ENCODE assay signal across 9 cellular contexts in the genomic region with DNA sequence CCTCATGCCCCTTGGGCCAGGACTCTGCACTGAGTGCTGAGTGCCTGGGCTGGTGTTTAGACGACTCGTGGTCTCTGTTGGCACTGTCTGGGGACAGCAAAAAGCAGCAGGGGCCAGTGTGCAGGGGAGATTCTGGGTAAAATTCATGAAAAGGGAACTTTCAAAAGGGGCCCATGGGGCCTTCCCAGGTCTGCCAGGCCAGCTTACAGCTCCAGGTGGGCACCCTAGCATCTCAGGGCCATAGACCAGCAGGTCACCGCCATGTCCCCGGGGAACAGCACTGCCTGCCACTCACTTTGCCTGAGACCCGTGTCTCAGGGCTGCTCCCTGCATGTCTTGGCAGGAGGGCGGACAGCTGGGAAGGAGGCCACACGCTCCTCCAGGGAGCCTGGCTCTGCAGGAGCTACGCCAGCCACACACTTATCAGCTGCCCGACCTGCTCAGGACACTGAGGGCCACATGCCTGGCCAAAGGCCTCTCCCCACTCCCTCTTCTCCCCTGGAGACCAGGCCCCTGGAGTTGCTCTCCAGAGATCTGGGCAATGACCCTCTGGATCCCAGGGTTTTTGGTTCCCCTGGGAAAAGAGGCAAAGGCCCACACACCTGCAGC. TPM values are rescaled to one million over a fixed set of nuclear protein-coding genes. Genes with fewer than 3 reads are reported as not detected.
A peak's percentile ranks its signal among the peaks of the same experiment; 100 is the strongest.
DNase-seq lines count a peak whose midpoint lies in the region; ATAC-seq, FAIRE-seq and TF ChIP-seq lines count a peak whose summit lies in the region.
"Had no signal": no experiment of that assay in that cellular context is flagged by ENCODE, and none has a peak within 500 bp of the region (broad histone marks: within the 10 kb centered on the region; RNA-seq: fewer than 3 reads in every experiment).

No MANE protein-coding gene starts in this region.

- TF ChIP-seq CTCF in A673 (conservative IDR thresholded peaks at IDR 0.05; ENCODE audit: low read depth, low read length) (no peak), HFFc6 (IDR thresholded peaks at IDR 0.05) (no peak), K562 (IDR thresholded peaks at IDR 0.05 in 2 of 3, conservative IDR thresholded peaks at IDR 0.05 in 1 of 3; ENCODE audit: insufficient read depth in 2 of 3, low read depth in 1 of 3, low read length in 3 of 3) (no peak), mucosa of descending colon (IDR thresholded peaks at IDR 0.05) (no peak)

- H3K9me1 ChIP-seq in K562 (ENCODE audit: control insufficient read depth, insufficient read depth, low read length) = no peaks in the 10 kb centered on the region

- peaks cover 20% of the 10 kb centered on the region for H3K4me1 ChIP-seq in A673 (ENCODE audit: insufficient read depth, low read length, poor library complexity, severe bottlenecking)
- peaks cover 18 to 66% of the 10 kb centered on the region in 2 experiments for H3K4me1 ChIP-seq in K562 (replicated peaks in 1 of 2; ENCODE audit: control insufficient read depth in 2 of 2, insufficient read depth in 2 of 2, low read length in 2 of 2)
- peaks cover 24% of the 10 kb centered on the region for H3K4me1 ChIP-seq in mucosa of descending colon (ENCODE audit: low read depth)

- BruUV-seq in A673 (replicated peaks; lab: Mats Ljungman, UMichigan) = no TSS peak
- no TSS peak for BruUV-seq in K562 (replicated peaks; lab: Mats Ljungman, UMichigan)

- H3K9me3 Mint-ChIP-seq in HFFc6 = no peaks in the 10 kb centered on the region

- H3K27ac ChIP-seq in A673 (ENCODE audit: low read depth, low read length, poor library complexity, severe bottlenecking) (peak overlapping the region; percentile 80), K562 (ENCODE audit: extremely low read depth, low read depth, low read length) (peak overlapping the region; percentile 44; the same call in 1 of the 3 replicates)

- intact Hi-C loops in A673 (cut with micrococcal nuclease; ENCODE audit: unreplicated experiment) (no loop called here), K562 (cut with micrococcal nuclease) (loop anchor here (5.0 kb wide), 1 partner anchor 36 kb away; no protein-coding TSS in a partner anchor), mucosa of descending colon (cut with DNase I, micrococcal nuclease) (no loop called here)

- 74% methylated on average over 9 of the region's 9 CpGs for WGBS in K562 (ENCODE audit: insufficient coverage, low coverage, missing lambda C conversion rate)

- TF ChIP-seq POLR2A in K562 (conservative IDR thresholded peaks at IDR 0.05) = no peak

- H3K27me3 ChIP-seq in A673 (replicated peaks; ENCODE audit: insufficient read depth, low read depth, low read length, poor library complexity) = no peaks in the 10 kb centered on the region
- no peaks in the 10 kb centered on the region for H3K27me3 ChIP-seq in K562 (ENCODE audit: control insufficient read depth in 2 of 2, insufficient read depth in 2 of 2, low read length in 2 of 2)

- TF ChIP-seq EP300 in K562 (IDR thresholded peaks at IDR 0.05; ENCODE audit: low read length) = no peak

- no peak for DNase-seq in A673 (ENCODE audit: low spot score)
- DNase-seq in HFFc6 = no peak
- no peak for DNase-seq in K562 (ENCODE audit: extremely low read depth in 1 of 4, low spot score in 3 of 4)
- DNase-seq in mucosa of descending colon = peak in 1 of 3 donors; percentile 52
- no peak for DNase-seq in urothelium cell line (ENCODE audit: low spot score)
- DNase-seq in DMS53 treated with DMSO at 0.1 percent for 48 hours (lab: John Stamatoyannopoulos, UW; ENCODE audit: unreplicated experiment) = no peak
- DNase-seq in NCI-H510A (lab: John Stamatoyannopoulos, UW) = no peak
- DNase-seq: cortex of kidney had no signal

- H3K4me3 Mint-ChIP-seq in HFFc6 = peak overlapping the region; percentile 11; the same call in 1 of the 2 replicates

- no peaks in the 10 kb centered on the region for H4K20me1 ChIP-seq in K562 (replicated peaks; ENCODE audit: control insufficient read depth, insufficient read depth, low read length)

- H3K79me2 ChIP-seq in K562 (ENCODE audit: control insufficient read depth, insufficient read depth, low read length) = no peaks in the 10 kb centered on the region

- POLR2A ChIA-PET in A673 (lab: Charles Lee; ENCODE audit: low non-redundant PET) (no interaction called here), K562 (lab: Yijun Ruan, JAX) (interaction anchor here (0.6 to 1.0 kb wide), 2 partner anchors 23 to 594 kb away, joined by 3 to 4 read pairs; a partner anchor contains a TSS)

- peak overlapping the region in 1 of 2 experiments; percentile 84; a peak in 2 of 4 replicates for H3K9ac ChIP-seq in K562 (ENCODE audit: insufficient read depth in 1 of 2, low read depth in 2 of 2, low read length in 2 of 2)

- H3K36me3 ChIP-seq in A673 (ENCODE audit: insufficient read depth, low read length, poor library complexity, severe bottlenecking) (no peaks in the 10 kb centered on the region), K562 (ENCODE audit: control insufficient read depth, insufficient read depth, low read length) (no peaks in the 10 kb centered on the region; the same call in 2 of the 3 replicates), mucosa of descending colon (ENCODE audit: low read depth) (no peaks in the 10 kb centered on the region)

- H3K36me3 Mint-ChIP-seq in HFFc6 (ENCODE audit: low read depth) = no peaks in the 10 kb centered on the region

- no peak overlapping the region for H3K4me3 ChIP-seq in A673 (ENCODE audit: low read depth, low read length, poor library complexity, severe bottlenecking)
- H3K4me3 ChIP-seq in K562 = no peak overlapping the region
- no peak overlapping the region for H3K4me3 ChIP-seq in mucosa of descending colon

- no peaks in the 10 kb centered on the region for H3K9me3 ChIP-seq in A673 (ENCODE audit: low read depth, low read length, poor library complexity, severe bottlenecking)
- no peaks in the 10 kb centered on the region for H3K9me3 ChIP-seq in K562 (replicated peaks; ENCODE audit: control insufficient read depth, insufficient read depth, low read depth, low read length)
- H3K9me3 ChIP-seq in mucosa of descending colon = no peaks in the 10 kb centered on the region

- no peak for TF ChIP-seq RAD21 in K562 (CRISPR knock-in tag; conservative IDR thresholded peaks at IDR 0.05 in 1 of 2, IDR thresholded peaks at IDR 0.05 in 1 of 2)

- in situ Hi-C loops in K562 (cut with MboI) = no loop called here

- peak overlapping the region; percentile 61; the same call in 1 of the 2 replicates for H3K27ac Mint-ChIP-seq in HFFc6

- CTCF ChIA-PET in A673 (lab: Charles Lee) (no interaction called here), K562 (lab: Yijun Ruan, JAX; ENCODE audit: low intra/inter-chr PET ratio) (no interaction called here)

- no peak for FAIRE-seq in K562 (lab: Jason Lieb, UNC)
- FAIRE-seq in urothelium cell line (lab: Jason Lieb, UNC) = no peak

- H2AFZ ChIP-seq in K562 (ENCODE audit: low read depth, low read length) = no peak overlapping the region

- H3K27me3 Mint-ChIP-seq in HFFc6 (ENCODE audit: insufficient read depth) = peaks cover 2% of the 10 kb centered on the region

- H3K4me2 ChIP-seq in K562 (ENCODE audit: insufficient read depth, low read length) = no peak overlapping the region

- H3K4me1 Mint-ChIP-seq in HFFc6 (ENCODE audit: low read depth) = peaks cover 9% of the 10 kb centered on the region; the same call in 1 of the 2 replicates

- no peak for ATAC-seq in K562
- peak; percentile 1 for ATAC-seq in mucosa of descending colon
- ATAC-seq in GM19397 (IDR thresholded peaks at IDR 0.05; ENCODE audit: unreplicated experiment) = no peak

RNA-seq across cellular contexts. Expression of a gene that starts 8.8 kb away (rescaled TPM):
- total RNA-seq in A673 (2021) = 591 and 676 TPM in 2 replicates
- 100 to 1,000 TPM; 108 to 138 (median 112) TPM for total RNA-seq in HFFc6 (2021; fragmentation: NEBNext Ultra II Directional; extraction: Animal tissue kit (Norgen Biotek cat#: 25700))
- 343 and 1,124 TPM in 2 replicates for total RNA-seq in K562 (2011; cell fraction: chromatin; rRNA removed; ENCODE audit: low replicate concordance)
- 877 TPM in 2 replicates for total RNA-seq in K562 (2011; cell fraction: nucleolus; rRNA removed)
- 433 and 475 TPM in 2 replicates for total RNA-seq in K562 (2011; cell fraction: nucleoplasm; rRNA removed)
- 214 and 239 TPM in 2 replicates for total RNA-seq in K562 (2014; rRNA removed)
- total RNA-seq in K562 (2014; rRNA removed; fragmentation: Illumina TruSeq; extraction: Trizol) = 11.2 and 13.9 TPM in 2 replicates
- 50.9 and 61.1 TPM in 2 replicates for total RNA-seq in K562 (2015; rRNA removed; fragmentation: Illumina TruSeq; extraction: Trizol)
- total RNA-seq in K562 (2021) = 605 and 663 TPM in 2 replicates
- polyA plus RNA-seq in K562 (2011; rRNA removed) = 49.8 and 133 TPM in 2 replicates
- polyA plus RNA-seq in K562 (2011; cell fraction: cytosol; rRNA removed) = 159 and 260 TPM in 2 replicates
- 627 and 766 TPM in 2 replicates for polyA plus RNA-seq in K562 (2011; cell fraction: nucleus; rRNA removed)
- 153 and 283 TPM in 2 replicates for polyA plus RNA-seq in K562 (2012)
- polyA plus RNA-seq in K562 (2014; fragmentation: Illumina TruSeq; extraction: Trizol) = 49.9 and 181 TPM in 2 replicates
- polyA plus RNA-seq in K562 (2014; fragmentation: Nextera tagmentation; extraction: Ambion mirVana) = under 1 TPM; 0.15 to 0.20 TPM
- 157 and 181 TPM in 2 replicates for polyA plus RNA-seq in K562 (2014; rRNA removed)
- 59.1 and 70.2 TPM in 2 replicates for polyA minus RNA-seq in K562 (2011; rRNA and poly(A)+ RNA removed)
- 455 and 1,011 TPM in 2 replicates for polyA minus RNA-seq in K562 (2011; cell fraction: cytosol; rRNA and poly(A)+ RNA removed)
- polyA minus RNA-seq in K562 (2011; cell fraction: nucleus; rRNA and poly(A)+ RNA removed) = 200 and 251 TPM in 2 replicates
- 100 to 1,000 TPM in 2 of 3 donors, 10 to 100 TPM in 1; 87.2 to 115 (median 102) TPM for total RNA-seq in mucosa of descending colon

RNA-seq across cellular contexts. Expression of a gene that starts 41.2 kb away (rescaled TPM):
- total RNA-seq in A673 (2021) (139 and 143 TPM in 2 replicates), K562 (2014; rRNA removed) (203 and 249 TPM in 2 replicates), K562 (2014; rRNA removed; fragmentation: Illumina TruSeq; extraction: Trizol) (45.0 and 57.5 TPM in 2 replicates), K562 (2015; rRNA removed; fragmentation: Illumina TruSeq; extraction: Trizol) (83.1 and 83.9 TPM in 2 replicates), K562 (2021) (193 and 209 TPM in 2 replicates), mucosa of descending colon (100 to 1,000 TPM in 2 of 3 donors, 10 to 100 TPM in 1; 99.8 to 143 (median 138) TPM)
- total RNA-seq in HFFc6 (2021; fragmentation: NEBNext Ultra II Directional; extraction: Animal tissue kit (Norgen Biotek cat#: 25700)) = 10 to 100 TPM; 65.8 to 86.8 (median 71.2) TPM
- total RNA-seq in K562 (2011; cell fraction: chromatin; rRNA removed; ENCODE audit: low replicate concordance) = 125 and 499 TPM in 2 replicates
- 452 and 491 TPM in 2 replicates for total RNA-seq in K562 (2011; cell fraction: nucleolus; rRNA removed)
- 177 and 203 TPM in 2 replicates for total RNA-seq in K562 (2011; cell fraction: nucleoplasm; rRNA removed)
- polyA plus RNA-seq in K562 (2011; rRNA removed) (60.1 and 77.0 TPM in 2 replicates), K562 (2014; fragmentation: Illumina TruSeq; extraction: Trizol) (97.2 and 99.8 TPM in 2 replicates), K562 (2014; fragmentation: Nextera tagmentation; extraction: Ambion mirVana) (10 to 100 TPM in 1 of 2 experiments, 1 to 10 TPM in 1; 7.8 to 11.3 TPM), K562 (2014; rRNA removed) (201 and 210 TPM in 2 replicates)
- 62.4 and 118 TPM in 2 replicates for polyA plus RNA-seq in K562 (2011; cell fraction: cytosol; rRNA removed)
- 712 and 945 TPM in 2 replicates for polyA plus RNA-seq in K562 (2011; cell fraction: nucleus; rRNA removed)
- polyA plus RNA-seq in K562 (2012) = 123 and 178 TPM in 2 replicates
- 17.2 and 22.2 TPM in 2 replicates for polyA minus RNA-seq in K562 (2011; rRNA and poly(A)+ RNA removed)
- polyA minus RNA-seq in K562 (2011; cell fraction: cytosol; rRNA and poly(A)+ RNA removed) = 54.0 and 54.3 TPM in 2 replicates
- 179 and 184 TPM in 2 replicates for polyA minus RNA-seq in K562 (2011; cell fraction: nucleus; rRNA and poly(A)+ RNA removed)

RNA-seq across cellular contexts. Expression of a gene that starts 55.1 kb away (rescaled TPM):
- total RNA-seq in A673 (2021) (162 and 192 TPM in 2 replicates), K562 (2014; rRNA removed) (137 and 183 TPM in 2 replicates), K562 (2014; rRNA removed; fragmentation: Illumina TruSeq; extraction: Trizol) (17.5 and 26.3 TPM in 2 replicates), K562 (2015; rRNA removed; fragmentation: Illumina TruSeq; extraction: Trizol) (69.9 and 72.5 TPM in 2 replicates), K562 (2021) (162 and 167 TPM in 2 replicates), mucosa of descending colon (10 to 100 TPM; 73.6 to 81.6 (median 80.4) TPM)
- total RNA-seq in HFFc6 (2021; fragmentation: NEBNext Ultra II Directional; extraction: Animal tissue kit (Norgen Biotek cat#: 25700)) = 100 to 1,000 TPM; 127 to 144 (median 141) TPM
- total RNA-seq in K562 (2011; cell fraction: chromatin; rRNA removed; ENCODE audit: low replicate concordance) = 57.5 and 207 TPM in 2 replicates
- total RNA-seq in K562 (2011; cell fraction: nucleolus; rRNA removed) = 178 and 205 TPM in 2 replicates
- 87.8 and 88.8 TPM in 2 replicates for total RNA-seq in K562 (2011; cell fraction: nucleoplasm; rRNA removed)
- polyA plus RNA-seq in K562 (2011; rRNA removed) (57.0 and 88.5 TPM in 2 replicates), K562 (2014; fragmentation: Illumina TruSeq; extraction: Trizol) (74.5 and 111 TPM in 2 replicates), K562 (2014; fragmentation: Nextera tagmentation; extraction: Ambion mirVana) (10 to 100 TPM in 1 of 2 experiments, 1 to 10 TPM in 1; 3.1 to 13.4 TPM), K562 (2014; rRNA removed) (112 and 123 TPM in 2 replicates)
- polyA plus RNA-seq in K562 (2011; cell fraction: cytosol; rRNA removed) = 94.2 and 226 TPM in 2 replicates
- 212 and 255 TPM in 2 replicates for polyA plus RNA-seq in K562 (2011; cell fraction: nucleus; rRNA removed)
- polyA plus RNA-seq in K562 (2012) = 103 and 115 TPM in 2 replicates
- 31.9 and 46.4 TPM in 2 replicates for polyA minus RNA-seq in K562 (2011; rRNA and poly(A)+ RNA removed)
- 71.4 and 74.6 TPM in 2 replicates for polyA minus RNA-seq in K562 (2011; cell fraction: cytosol; rRNA and poly(A)+ RNA removed)
- polyA minus RNA-seq in K562 (2011; cell fraction: nucleus; rRNA and poly(A)+ RNA removed) = 72.3 and 75.2 TPM in 2 replicates

RNA-seq across cellular contexts. Expression of a gene that starts 55.2 kb away (rescaled TPM):
- total RNA-seq in A673 (2021) (31.5 and 39.4 TPM in 2 replicates), K562 (2014; rRNA removed) (23.6 and 28.4 TPM in 2 replicates), K562 (2014; rRNA removed; fragmentation: Illumina TruSeq; extraction: Trizol) (6.5 and 9.5 TPM in 2 replicates), K562 (2015; rRNA removed; fragmentation: Illumina TruSeq; extraction: Trizol) (11.1 and 14.3 TPM in 2 replicates), K562 (2021) (26.9 and 30.2 TPM in 2 replicates), mucosa of descending colon (10 to 100 TPM; 30.7 to 37.9 (median 30.9) TPM)
- 10 to 100 TPM; 37.6 to 48.5 (median 40.1) TPM for total RNA-seq in HFFc6 (2021; fragmentation: NEBNext Ultra II Directional; extraction: Animal tissue kit (Norgen Biotek cat#: 25700))
- 23.1 and 61.7 TPM in 2 replicates for total RNA-seq in K562 (2011; cell fraction: chromatin; rRNA removed; ENCODE audit: low replicate concordance)
- 74.4 and 74.9 TPM in 2 replicates for total RNA-seq in K562 (2011; cell fraction: nucleolus; rRNA removed)
- 36.5 and 40.5 TPM in 2 replicates for total RNA-seq in K562 (2011; cell fraction: nucleoplasm; rRNA removed)
- polyA plus RNA-seq in K562 (2011; rRNA removed) (9.2 and 17.2 TPM in 2 replicates), K562 (2014; fragmentation: Illumina TruSeq; extraction: Trizol) (9.0 and 18.5 TPM in 2 replicates), K562 (2014; fragmentation: Nextera tagmentation; extraction: Ambion mirVana) (under 1 TPM; 0.32 to 0.66 TPM), K562 (2014; rRNA removed) (32.6 and 32.8 TPM in 2 replicates)
- polyA plus RNA-seq in K562 (2011; cell fraction: cytosol; rRNA removed) = 12.2 and 23.8 TPM in 2 replicates
- 144 and 164 TPM in 2 replicates for polyA plus RNA-seq in K562 (2011; cell fraction: nucleus; rRNA removed)
- 16.9 and 35.2 TPM in 2 replicates for polyA plus RNA-seq in K562 (2012)
- polyA minus RNA-seq in K562 (2011; rRNA and poly(A)+ RNA removed) = 2.0 TPM in 2 replicates
- 11.7 and 13.1 TPM in 2 replicates for polyA minus RNA-seq in K562 (2011; cell fraction: cytosol; rRNA and poly(A)+ RNA removed)
- polyA minus RNA-seq in K562 (2011; cell fraction: nucleus; rRNA and poly(A)+ RNA removed) = 11.4 and 14.3 TPM in 2 replicates
